Comparison of ENCODE assay signal across 22 cellular contexts in the genomic region with DNA sequence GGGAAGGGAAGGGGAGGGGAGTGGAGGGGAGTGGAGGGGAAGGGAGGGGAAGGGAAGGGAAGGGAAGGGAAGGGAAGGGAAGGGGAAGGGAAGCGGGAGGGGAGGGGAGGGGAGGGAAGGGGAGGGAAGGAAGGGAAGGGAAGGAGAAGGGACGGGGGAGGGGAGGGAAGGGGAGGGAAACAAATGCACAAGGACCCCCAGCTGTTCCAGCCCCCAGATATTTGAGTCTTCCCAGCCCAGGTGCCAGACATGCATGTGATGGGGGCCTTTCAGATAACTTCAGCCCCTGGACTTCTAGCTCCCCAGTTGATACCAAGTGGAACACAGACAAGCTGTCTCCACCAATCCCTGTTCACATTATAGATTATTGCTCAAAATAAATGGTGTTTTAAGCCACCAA.
"Had no signal": no experiment of that assay in that cellular context is flagged by ENCODE, and none has a peak within 500 bp of the region (broad histone marks: within the 10 kb centered on the region; RNA-seq: fewer than 3 reads in every experiment).

No MANE protein-coding gene starts in this region.

- H3K9ac ChIP-seq: KMS-11 had no signal

- H3K27ac ChIP-seq: RWPE1 had no signal

- DNase-seq: IMR-90; Kasumi-1; MM.1S; MV-4-11; NCI-H1092; NCI-H1105 treated with DMSO at 0.1 percent for 48 hours; NCI-H1417 treated with DMSO at 0.1 percent for 48 hours; NCI-H146; NCI-H187; NCI-H2029; NCI-H2081 treated with DMSO at 0.1 percent for 48 hours; NCI-H2171; NCI-H226; NCI-H446; NCI-H510A; NCI-H526; NCI-H82; NK-92 treated with Interleukin-12 subunit alpha and Interleukin-12 subunit beta, amount 100 ng/mL, for 24 hours; PC-3 had no signal

- ATAC-seq: PC-3, SK-N-SH treated with all-trans-retinoic acid at 6 μM for 48 hours had no signal
